Comparison of ENCODE assay signal across 23 cellular contexts in genomic region chr1:55500601-55501000, GRCh38.
DNase-seq lines count a peak whose midpoint lies in the region; ATAC-seq, FAIRE-seq and TF ChIP-seq lines count a peak whose summit lies in the region.
"Had no signal": no experiment of that assay in that cellular context is flagged by ENCODE, and none has a peak within 500 bp of the region (broad histone marks: within the 10 kb centered on the region; RNA-seq: fewer than 3 reads in every experiment).

No MANE protein-coding gene starts in this region.

- no peaks in the 10 kb centered on the region for H3K9me2 ChIP-seq in PC-3 (replicated peaks; ENCODE audit: low read length)

- no peak overlapping the region for H3K4me3 ChIP-seq in PC-3 (ENCODE audit: low read length)
- H3K4me3 ChIP-seq: GM12878 had no signal

- H2AFZ ChIP-seq in PC-3 (ENCODE audit: low read length): no peak overlapping the region

- no peaks in the 10 kb centered on the region for H3F3A ChIP-seq in PC-3 (ENCODE audit: low read length, unreplicated experiment)

- H3K9me3 ChIP-seq in PC-3 (ENCODE audit: low read length): no peaks in the 10 kb centered on the region

- H3K79me2 ChIP-seq in PC-3 (ENCODE audit: low read length): no peaks in the 10 kb centered on the region

- no peak overlapping the region for H3K9ac ChIP-seq in PC-3 (ENCODE audit: low read length)

- H3K4me1 ChIP-seq in PC-3 (ENCODE audit: insufficient read depth, low read length): peaks cover 20% of the 10 kb centered on the region

- no peak for TF ChIP-seq POLR2A in H54 (IDR thresholded peaks at IDR 0.05; ENCODE audit: low read depth, low read length)

- no peaks in the 10 kb centered on the region for H3K27me3 ChIP-seq in PC-3 (ENCODE audit: low read length)

- intact Hi-C loops in PC-3 (cut with micrococcal nuclease): loop anchor here (10.0 kb wide), 1 partner anchor 364 kb away; no protein-coding TSS in a partner anchor

- BruUV-seq in PC-3 (replicated peaks; lab: Mats Ljungman, UMichigan): no TSS peak

- no peaks in the 10 kb centered on the region for H3K36me3 ChIP-seq in PC-3 (ENCODE audit: low read depth, low read length)

- no peak for TF ChIP-seq CTCF in PC-3 (conservative IDR thresholded peaks at IDR 0.05; ENCODE audit: low read depth, low read length)

- DNase-seq in AG08395 (ENCODE audit: low spot score) (peak; percentile 53), H54 (ENCODE audit: insufficient read length, low spot score) (no peak), PC-3 (peak; percentile 22), fibroblast of peridontal ligament (ENCODE audit: extremely low read depth) (peak; percentile 58), activated gamma-delta T cell (lab: John Stamatoyannopoulos, UW) (no peak), DMS53 (lab: John Stamatoyannopoulos, UW) (no peak)
- DNase-seq: ACHN; CD8-positive, alpha-beta memory T cell; EL; H9; Kasumi-1; NCI-H1092; NCI-H1436; NCI-H1930; NCI-H2227 treated with DMSO at 0.1 percent for 48 hours; NCI-H510A; NCI-H748 treated with DMSO at 0.1 percent for 48 hours had no signal

- peak; percentile 42; the same call in 1 of the 2 replicates for ATAC-seq in PC-3
- ATAC-seq in HG03039 (IDR thresholded peaks at IDR 0.05; ENCODE audit: unreplicated experiment): no peak
- ATAC-seq in HG02938 (IDR thresholded peaks at IDR 0.05; ENCODE audit: unreplicated experiment): no peak
- ATAC-seq: GM12878, SK-N-SH treated with all-trans-retinoic acid at 6 μM for 48 hours had no signal

- no peak overlapping the region for H3K27ac ChIP-seq in PC-3 (ENCODE audit: low read length)
- H3K27ac ChIP-seq: 22Rv1, C4-2B had no signal

- CTCF ChIA-PET in PC-3 (lab: Charles Lee): no interaction called here

- H4K20me1 ChIP-seq in PC-3 (ENCODE audit: low read length): no peaks in the 10 kb centered on the region

- POLR2A ChIA-PET in PC-3 (lab: Charles Lee; ENCODE audit: unreplicated experiment): no interaction called here

- no peak overlapping the region for H3K4me2 ChIP-seq in PC-3 (ENCODE audit: low read length)

- FAIRE-seq in H54 (lab: Jason Lieb, UNC): peak; percentile 69
- FAIRE-seq: GM12878 had no signal

Comparison
In these comparisons a context has a peak if more than half of its experiments do, and no peak if none do; other contexts are left out.
1. DNase-seq: peak in AG08395 (single experiment), PC-3 (single experiment) and fibroblast of peridontal ligament (single experiment); none in H54 (single experiment), activated gamma-delta T cell (single experiment) and DMS53 (single experiment).